8 cellular contexts compared by ENCODE assay signal in the genomic region with DNA sequence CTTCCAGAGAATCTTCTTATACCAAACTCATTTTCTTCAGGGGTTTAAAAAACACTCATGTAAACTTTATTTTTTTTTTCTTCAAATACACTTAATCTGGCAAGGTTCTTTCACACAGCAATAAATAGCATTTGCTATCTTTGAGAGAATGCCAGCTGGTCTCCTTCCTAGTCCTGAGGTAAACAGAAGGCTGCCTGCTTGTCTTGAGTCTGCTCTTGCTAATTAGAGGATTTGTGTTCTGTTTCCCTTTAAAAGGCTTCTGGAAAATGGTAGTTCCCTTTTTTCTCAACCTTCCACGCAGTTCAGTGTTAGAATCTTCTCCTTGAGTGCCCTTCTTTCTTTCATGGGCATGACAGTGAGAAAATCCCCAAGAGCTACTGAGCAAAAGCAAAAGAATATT.
DNase-seq lines count a peak whose midpoint lies in the region; ATAC-seq and TF ChIP-seq lines count a peak whose summit lies in the region.

No MANE protein-coding gene starts in this region.

- intact Hi-C loops in testis (cut with DNase I; ENCODE audit: low total_unique reads), result no loop called here

- no peaks in the 10 kb centered on the region for H4K20me1 ChIP-seq in Karpas-422 (ENCODE audit: insufficient read depth, low read depth, low read length)

- H3K27ac ChIP-seq in Karpas-422 (ENCODE audit: low read length), result no peak overlapping the region
- peak overlapping the region in 1 of 2 donors; percentile 65 for H3K27ac ChIP-seq in testis

- no peaks in the 10 kb centered on the region for H3K9me2 ChIP-seq in Karpas-422 (replicated peaks; ENCODE audit: insufficient read depth, low read length)

- peak overlapping the region; percentile 8; the same call in 1 of the 2 replicates for H2AFZ ChIP-seq in Karpas-422 (ENCODE audit: low read length)

- TF ChIP-seq POLR2A in testis (IDR thresholded peaks at IDR 0.05), result no peak

- no peak for DNase-seq in Karpas-422
- peak; percentile 78 for DNase-seq in astrocyte of the spinal cord (ENCODE audit: low read depth, low spot score)
- DNase-seq in iPS-NIHi7 (ENCODE audit: extremely low spot score), result peak; percentile 12
- peak; percentile 35 for DNase-seq in testis
- no peak for DNase-seq in activated T-cell treated with anti-CD3 and anti-CD28 coated beads for 4 hours
- DNase-seq in AML-193 (lab: John Stamatoyannopoulos, UW), result no peak
- DNase-seq in activated effector memory CD4-positive, alpha-beta T cell treated with Interleukin-2 at 50 U/mL for 16 hours, result no peak

- no peaks in the 10 kb centered on the region for H3K79me2 ChIP-seq in Karpas-422 (ENCODE audit: low read length)

- H3K4me2 ChIP-seq in Karpas-422 (ENCODE audit: low read depth, low read length, poor library complexity, severe bottlenecking), result no peak overlapping the region

- H3K4me3 ChIP-seq in Karpas-422 (ENCODE audit: low read length) (no peak overlapping the region), astrocyte of the spinal cord (ENCODE audit: low read depth, low read length) (no peak overlapping the region), testis (no peak overlapping the region)

- no peak overlapping the region for H3K9ac ChIP-seq in Karpas-422 (ENCODE audit: low read length)

- no peak for TF ChIP-seq CTCF in astrocyte of the spinal cord (IDR thresholded peaks at IDR 0.05; ENCODE audit: low read depth, low read length)
- TF ChIP-seq CTCF in testis (IDR thresholded peaks at IDR 0.05), result no peak

- in situ Hi-C loops in astrocyte of the spinal cord (cut with HindIII; ENCODE audit: low sequenced_read_pairs), result no loop called here

- H3K4me1 ChIP-seq in Karpas-422 (ENCODE audit: low read length) (peaks cover 11% of the 10 kb centered on the region; the same call in 1 of the 2 replicates), testis (no peaks in the 10 kb centered on the region)

- H3K9me3 ChIP-seq in Karpas-422 (ENCODE audit: low read length), result no peaks in the 10 kb centered on the region
- H3K9me3 ChIP-seq in testis, result no peaks in the 10 kb centered on the region

- WGBS in testis, 2 donors, result 12 to 31% methylated on average over 1 of the region's 1 CpG

- no peaks in the 10 kb centered on the region for H3K36me3 ChIP-seq in Karpas-422 (ENCODE audit: insufficient read depth, low read length)
- H3K36me3 ChIP-seq in testis (ENCODE audit: low read depth, missing control alignments), result no peaks in the 10 kb centered on the region

- ATAC-seq in HG02981 (IDR thresholded peaks at IDR 0.05; ENCODE audit: unreplicated experiment), result no peak

- H3K27me3 ChIP-seq in Karpas-422 (ENCODE audit: low read length) (no peaks in the 10 kb centered on the region), testis (no peaks in the 10 kb centered on the region)

Comparison
In these comparisons a context has a peak if more than half of its experiments do, and no peak if none do; other contexts are left out.
1. DNase-seq: peak in astrocyte of the spinal cord (single experiment), iPS-NIHi7 (single experiment) and testis (single experiment); none in Karpas-422 (single experiment), activated T-cell treated with anti-CD3 and anti-CD28 coated beads for 4 hours (single experiment), AML-193 (0 of 2) and activated effector memory CD4-positive, alpha-beta T cell treated with Interleukin-2 at 50 U/mL for 16 hours (single experiment).